Comparison of ENCODE assay signal across 8 cellular contexts in genomic region chr12:26845057-26845666, GRCh38. TPM values are rescaled to one million over a fixed set of nuclear protein-coding genes. Genes with fewer than 3 reads are reported as not detected.
DNase-seq lines count a peak whose midpoint lies in the region; ATAC-seq, FAIRE-seq and TF ChIP-seq lines count a peak whose summit lies in the region.

No MANE protein-coding gene starts in this region.

- peaks cover 16% of the 10 kb centered on the region for H3K27me3 Mint-ChIP-seq in activated CD8-positive, alpha-beta memory T cell treated with anti-CD3 and anti-CD28 coated beads, Interleukin-2, amount 10 ng/mL, durations not matched to agents 7 days and 5 days

- H3K36me3 Mint-ChIP-seq in activated CD8-positive, alpha-beta memory T cell treated with anti-CD3 and anti-CD28 coated beads, Interleukin-2, amount 10 ng/mL, durations not matched to agents 7 days and 5 days: no peaks in the 10 kb centered on the region

- no peaks in the 10 kb centered on the region for H3K9me3 Mint-ChIP-seq in activated CD8-positive, alpha-beta memory T cell treated with anti-CD3 and anti-CD28 coated beads, Interleukin-2, amount 10 ng/mL, durations not matched to agents 7 days and 5 days (ENCODE audit: low read depth)

- no peak overlapping the region for H3K4me3 Mint-ChIP-seq in activated CD8-positive, alpha-beta memory T cell treated with anti-CD3 and anti-CD28 coated beads, Interleukin-2, amount 10 ng/mL, durations not matched to agents 7 days and 5 days

- FAIRE-seq in kidney (lab: Jason Lieb, UNC): peak; percentile 93

- CTCF ChIA-PET in activated CD8-positive, alpha-beta memory T cell treated with anti-CD3 and anti-CD28 coated beads, Interleukin-2, amount 10 ng/mL, durations not matched to agents 7 days and 5 days (lab: Charles Lee): interaction anchor here (1.1 to 3.5 kb wide), 5 partner anchors 12 to 170 kb away, joined by 3 to 19 read pairs (median 4); partner anchors contain the start of gene ITPR2

- TF ChIP-seq POLR2A in body of pancreas (IDR thresholded peaks at IDR 0.05) (no peak), uterus (IDR thresholded peaks at IDR 0.05) (no peak)

- WGBS in body of pancreas, 2 donors: 21 to 26% methylated on average over 11 of the region's 11 CpGs

- H3K4me1 Mint-ChIP-seq in activated CD8-positive, alpha-beta memory T cell treated with anti-CD3 and anti-CD28 coated beads, Interleukin-2, amount 10 ng/mL, durations not matched to agents 7 days and 5 days: peaks cover 3% of the 10 kb centered on the region

- peak; percentile 76 for ATAC-seq in body of pancreas
- ATAC-seq in activated CD8-positive, alpha-beta memory T cell treated with anti-CD3 and anti-CD28 coated beads, Interleukin-2, amount 10 ng/mL, durations not matched to agents 7 days and 5 days: no peak

- H3K36me3 ChIP-seq in MG63 (no peaks in the 10 kb centered on the region), body of pancreas (replicated peaks in 1 of 2; ENCODE audit: insufficient read depth in 1 of 2, low read depth in 2 of 2) (no peaks in the 10 kb centered on the region), kidney (ENCODE audit: control insufficient read depth in 1 of 2, insufficient read depth in 2 of 2, low read length in 2 of 2) (no peaks in the 10 kb centered on the region), uterus (no peaks in the 10 kb centered on the region)

- H3K27ac ChIP-seq in body of pancreas (no peak overlapping the region), kidney (ENCODE audit: low read depth in 2 of 2, low read length in 2 of 2) (no peak overlapping the region), uterus (no peak overlapping the region)

- DNase-seq in G401 (ENCODE audit: low spot score) (peak; percentile 21), MG63 (peak; percentile 55), body of pancreas (peak; percentile 65 to 82 (median 76)), kidney (peak; percentile 77), uterus (peak; percentile 49 to 58), NCI-H1105 treated with DMSO at 0.1 percent for 48 hours (lab: John Stamatoyannopoulos, UW) (no peak), SKM-1 treated with dmso at 0.1 percent for 144 hours (lab: John Stamatoyannopoulos, UW; ENCODE audit: unreplicated experiment) (no peak)
- DNase-seq in activated CD8-positive, alpha-beta memory T cell treated with anti-CD3 and anti-CD28 coated beads, Interleukin-2, amount 10 ng/mL, durations not matched to agents 7 days and 5 days: no peak

- H3K27me3 ChIP-seq in MG63: peaks cover 5% of the 10 kb centered on the region; the same call in 1 of the 2 replicates
- H3K27me3 ChIP-seq in body of pancreas: no peaks in the 10 kb centered on the region
- H3K27me3 ChIP-seq in uterus: no peaks in the 10 kb centered on the region

- TF ChIP-seq CTCF in body of pancreas (IDR thresholded peaks at IDR 0.05) (peak; percentile 47 to 85 (median 71)), kidney (IDR thresholded peaks at IDR 0.05; ENCODE audit: borderline replicate concordance, extremely low read depth, insufficient read depth) (peak; percentile 54), uterus (IDR thresholded peaks at IDR 0.05) (peak; percentile 25 to 62 (median 38))

- no peak overlapping the region for H3K4me3 ChIP-seq in MG63
- no peak overlapping the region for H3K4me3 ChIP-seq in body of pancreas
- no peak overlapping the region for H3K4me3 ChIP-seq in kidney (ENCODE audit: low read length in 2 of 2)
- H3K4me3 ChIP-seq in uterus: no peak overlapping the region

- H3K9ac ChIP-seq in kidney (ENCODE audit: low read length in 2 of 2): no peak overlapping the region

- H3K4me1 ChIP-seq in body of pancreas (peaks cover 16% of the 10 kb centered on the region), kidney (ENCODE audit: control insufficient read depth in 1 of 2, insufficient read depth in 1 of 2, low read depth in 1 of 2, low read length in 2 of 2) (no peaks in the 10 kb centered on the region), uterus (no peaks in the 10 kb centered on the region)

- H3K9me3 ChIP-seq in MG63 (no peaks in the 10 kb centered on the region), body of pancreas (no peaks in the 10 kb centered on the region), kidney (ENCODE audit: control insufficient read depth in 1 of 2, low read length in 2 of 2) (no peaks in the 10 kb centered on the region), uterus (no peaks in the 10 kb centered on the region)

- H3K27ac Mint-ChIP-seq in activated CD8-positive, alpha-beta memory T cell treated with anti-CD3 and anti-CD28 coated beads, Interleukin-2, amount 10 ng/mL, durations not matched to agents 7 days and 5 days: no peak overlapping the region

- in situ Hi-C loops in G401 (cut with HindIII; ENCODE audit: low sequenced_read_pairs): no loop called here

- intact Hi-C loops in body of pancreas (cut with DNase I) (no loop called here), kidney (cut with DNase I) (no loop called here), uterus (cut with DNase I; ENCODE audit: low total_unique reads) (no loop called here)

RNA-seq across cellular contexts. Expression of gene ITPR2, which starts 12.2 kb away (rescaled TPM):
- 3.0 and 17.5 TPM in 2 replicates for total RNA-seq in G401 (2014; rRNA removed; shearing (Covaris generic))
- total RNA-seq in MG63 (2014; rRNA removed; shearing (Covaris generic); ENCODE audit: low replicate concordance): 3.6 and 4.6 TPM in 2 replicates
- total RNA-seq in body of pancreas (10 to 100 TPM; 37.4 to 92.9 TPM), kidney (56.9 TPM), uterus (100 to 1,000 TPM in 1 of 4 donors, 10 to 100 TPM in 3; 53.5 to 271 (median 60.4) TPM)
- polyA plus RNA-seq in kidney (ENCODE audit: insufficient read depth, low read depth, low replicate concordance): 5.7 TPM
- 10 to 100 TPM; 31.1 to 37.7 TPM for total RNA-seq in activated CD8-positive, alpha-beta memory T cell treated with anti-CD3 and anti-CD28 coated beads, Interleukin-2, amount 10 ng/mL, durations not matched to agents 7 days and 5 days

Comparison
In these comparisons a context has a peak if more than half of its experiments do, and no peak if none do; other contexts are left out.
1. DNase-seq: peak in G401 (single experiment), MG63 (single experiment), body of pancreas (4 of 4), kidney (single experiment) and uterus (2 of 2); none in NCI-H1105 treated with DMSO at 0.1 percent for 48 hours (single experiment), SKM-1 treated with dmso at 0.1 percent for 144 hours (single experiment) and activated CD8-positive, alpha-beta memory T cell treated with anti-CD3 and anti-CD28 coated beads, Interleukin-2, amount 10 ng/mL, durations not matched to agents 7 days and 5 days (single experiment).
2. Peak in every context shown above with its lines, with median percentiles within 50 percentile points of each other: CTCF ChIP-seq.